21 cellular contexts compared by ENCODE assay signal in genomic region chr6:56048601-56049000, GRCh38.
A peak's percentile ranks its signal among the peaks of the same experiment; 100 is the strongest.
DNase-seq lines count a peak whose midpoint lies in the region; ATAC-seq and TF ChIP-seq lines count a peak whose summit lies in the region.
"Had no signal": no experiment of that assay in that cellular context is flagged by ENCODE, and none has a peak within 500 bp of the region (broad histone marks: within the 10 kb centered on the region; RNA-seq: fewer than 3 reads in every experiment).

No MANE protein-coding gene starts in this region.

- peak overlapping the region; percentile 85 for H3K27ac Mint-ChIP-seq in chondrocyte (ENCODE audit: unreplicated experiment)
- no peak overlapping the region for H3K27ac Mint-ChIP-seq in CD4-positive, alpha-beta memory T cell
- H3K27ac Mint-ChIP-seq: CD4-positive, CD25-positive, alpha-beta regulatory T cell; IgD-negative memory B cell had no signal

- no peak overlapping the region for H3K4me2 ChIP-seq in osteoblast (ENCODE audit: insufficient read depth, low read length)
- H3K4me2 ChIP-seq: BLaER1, KMS-11 had no signal

- H3K27ac ChIP-seq in ACC112 (ENCODE audit: low read depth, low read length) (peak overlapping the region; percentile 70), HEK293 (ENCODE audit: extremely low read depth, low read depth, low read length) (no peak overlapping the region), osteoblast (ENCODE audit: low read depth, low read length) (peak overlapping the region; percentile 58), breast epithelium (no peak overlapping the region)
- H3K27ac ChIP-seq in CD4-positive, alpha-beta memory T cell (ENCODE audit: low read depth, low read length), result no peak overlapping the region
- H3K27ac ChIP-seq: BLaER1, GM23248, HL-60, KMS-11, SJCRH30 had no signal

- no peak overlapping the region for H3K4me3 Mint-ChIP-seq in chondrocyte (ENCODE audit: unreplicated experiment)
- no peak overlapping the region for H3K4me3 Mint-ChIP-seq in CD4-positive, alpha-beta memory T cell
- H3K4me3 Mint-ChIP-seq: CD4-positive, CD25-positive, alpha-beta regulatory T cell; IgD-negative memory B cell had no signal

- H3K27me3 Mint-ChIP-seq in chondrocyte (ENCODE audit: low read depth), result no peaks in the 10 kb centered on the region
- no peaks in the 10 kb centered on the region for H3K27me3 Mint-ChIP-seq in CD4-positive, alpha-beta memory T cell
- H3K27me3 Mint-ChIP-seq: CD4-positive, CD25-positive, alpha-beta regulatory T cell; IgD-negative memory B cell had no signal

- peaks cover 75% of the 10 kb centered on the region for H3K4me1 Mint-ChIP-seq in chondrocyte (ENCODE audit: low read depth)
- no peaks in the 10 kb centered on the region for H3K4me1 Mint-ChIP-seq in CD4-positive, alpha-beta memory T cell
- H3K4me1 Mint-ChIP-seq: CD4-positive, CD25-positive, alpha-beta regulatory T cell had no signal

- no peak for TF ChIP-seq POLR2A in breast epithelium (IDR thresholded peaks at IDR 0.05)

- peak overlapping the region; percentile 58 for H2AFZ ChIP-seq in ACC112 (ENCODE audit: low read length, unreplicated experiment)
- H2AFZ ChIP-seq in osteoblast (ENCODE audit: low read length), result no peak overlapping the region

- no peak for DNase-seq in chondrocyte (ENCODE audit: low spot score)
- no peak for DNase-seq in osteoblast (ENCODE audit: insufficient read length, low spot score, missing footprints)
- no peak for DNase-seq in breast epithelium (ENCODE audit: low spot score in 2 of 2)
- DNase-seq in CD4-positive, alpha-beta memory T cell, result no peak
- no peak for DNase-seq in A172 (ENCODE audit: low spot score)
- DNase-seq: 8988T; CD4-positive, CD25-positive, alpha-beta regulatory T cell; DMS53; GM23248; MM.1S; NCI-H2029; PC-3; SJCRH30 had no signal

- no peak overlapping the region; the same call in 1 of the 2 replicates for H3K4me3 ChIP-seq in ACC112 (ENCODE audit: low read depth, low read length)
- no peak overlapping the region for H3K4me3 ChIP-seq in HEK293 (ENCODE audit: low read depth, low read length)
- H3K4me3 ChIP-seq in osteoblast (ENCODE audit: insufficient read depth, low read length), result no peak overlapping the region
- H3K4me3 ChIP-seq in breast epithelium, result no peak overlapping the region
- no peak overlapping the region for H3K4me3 ChIP-seq in CD4-positive, alpha-beta memory T cell (ENCODE audit: low read length in 2 of 2)
- H3K4me3 ChIP-seq: BLaER1, GM23248, SJCRH30 had no signal

- peaks cover 2% of the 10 kb centered on the region for H3K36me3 Mint-ChIP-seq in chondrocyte (ENCODE audit: low read depth)
- H3K36me3 Mint-ChIP-seq in CD4-positive, alpha-beta memory T cell, result no peaks in the 10 kb centered on the region
- H3K36me3 Mint-ChIP-seq: CD4-positive, CD25-positive, alpha-beta regulatory T cell; IgD-negative memory B cell had no signal

- no peaks in the 10 kb centered on the region for H3K27me3 ChIP-seq in ACC112 (ENCODE audit: insufficient read depth, low read length)
- no peaks in the 10 kb centered on the region for H3K27me3 ChIP-seq in osteoblast (ENCODE audit: insufficient read depth, low read length)
- H3K27me3 ChIP-seq in breast epithelium, result no peaks in the 10 kb centered on the region
- no peaks in the 10 kb centered on the region for H3K27me3 ChIP-seq in CD4-positive, alpha-beta memory T cell (ENCODE audit: insufficient read depth, low read length)
- H3K27me3 ChIP-seq: BLaER1, SJCRH30 had no signal

- H3K79me2 ChIP-seq in ACC112 (ENCODE audit: control insufficient read depth, insufficient read depth, low read length, unreplicated experiment) (no peaks in the 10 kb centered on the region), osteoblast (ENCODE audit: insufficient read depth, low read length) (no peaks in the 10 kb centered on the region)

- no peak for TF ChIP-seq CTCF in HEK293 (tag by site-specific recombination; IDR thresholded peaks at IDR 0.05)
- TF ChIP-seq CTCF in chondrocyte (IDR thresholded peaks at IDR 0.05), result no peak
- TF ChIP-seq CTCF in osteoblast (IDR thresholded peaks at IDR 0.05; ENCODE audit: extremely low read depth, low read depth, low read length), result no peak
- TF ChIP-seq CTCF in breast epithelium (IDR thresholded peaks at IDR 0.05), result no peak

- H3K36me3 ChIP-seq in ACC112 (ENCODE audit: insufficient read depth, low read length) (no peaks in the 10 kb centered on the region), HEK293 (ENCODE audit: control insufficient read depth in 2 of 2, insufficient read depth in 1 of 2, low read length in 2 of 2) (no peaks in the 10 kb centered on the region), osteoblast (ENCODE audit: insufficient read depth, low read length) (no peaks in the 10 kb centered on the region), breast epithelium (no peaks in the 10 kb centered on the region)
- H3K36me3 ChIP-seq in CD4-positive, alpha-beta memory T cell (ENCODE audit: insufficient read depth, low read length), result no peaks in the 10 kb centered on the region
- H3K36me3 ChIP-seq: BLaER1, SJCRH30 had no signal

- peaks cover 52% of the 10 kb centered on the region for H3K4me1 ChIP-seq in ACC112 (ENCODE audit: control insufficient read depth, insufficient read depth, low read length, unreplicated experiment)
- no peaks in the 10 kb centered on the region for H3K4me1 ChIP-seq in HEK293 (ENCODE audit: control insufficient read depth, insufficient read depth, low read length)
- H3K4me1 ChIP-seq in osteoblast (ENCODE audit: insufficient read depth, low read length), result peaks cover 44% of the 10 kb centered on the region
- H3K4me1 ChIP-seq in breast epithelium, result no peaks in the 10 kb centered on the region
- H3K4me1 ChIP-seq in CD4-positive, alpha-beta memory T cell (ENCODE audit: insufficient read depth, low read length), result no peaks in the 10 kb centered on the region

- no peaks in the 10 kb centered on the region for H4K20me1 ChIP-seq in osteoblast (ENCODE audit: insufficient read depth, low read length)
- H4K20me1 ChIP-seq: BLaER1 had no signal

- POLR2A ChIA-PET in HEK293 (lab: Yijun Ruan, JAX), result no interaction called here
- POLR2A ChIA-PET in CD4-positive, alpha-beta memory T cell (lab: Charles Lee; ENCODE audit: partially characterized antibody), result no interaction called here

- CTCF ChIA-PET in HEK293 (lab: Yijun Ruan, JAX), result interaction anchor here (0.9 kb wide), 1 partner anchor 755 kb away, joined by 3 read pairs; no protein-coding TSS in a partner anchor
- CTCF ChIA-PET in CD4-positive, alpha-beta memory T cell (lab: Charles Lee; ENCODE audit: partially characterized antibody), result no interaction called here

- intact Hi-C loops in breast epithelium (cut with DNase I; ENCODE audit: low total_unique reads), result no loop called here
- intact Hi-C loops in CD4-positive, alpha-beta memory T cell (cut with micrococcal nuclease), result no loop called here

- no peaks in the 10 kb centered on the region for H3K9me3 ChIP-seq in HEK293 (ENCODE audit: control insufficient read depth, insufficient read depth, low read depth, low read length)
- H3K9me3 ChIP-seq in osteoblast (ENCODE audit: low read depth, low read length), result no peaks in the 10 kb centered on the region
- no peaks in the 10 kb centered on the region for H3K9me3 ChIP-seq in breast epithelium
- H3K9me3 ChIP-seq in CD4-positive, alpha-beta memory T cell (ENCODE audit: control insufficient read depth in 1 of 2, low read length in 2 of 2), result no peaks in the 10 kb centered on the region
- H3K9me3 ChIP-seq: BLaER1, SJCRH30 had no signal

- no peaks in the 10 kb centered on the region for H3K9me3 Mint-ChIP-seq in chondrocyte (ENCODE audit: low read depth)
- H3K9me3 Mint-ChIP-seq in CD4-positive, alpha-beta memory T cell, result peaks cover 0 to 11% (median 3%) of the 10 kb centered on the region in 8 donors

- no peak for ATAC-seq in GM21447 (IDR thresholded peaks at IDR 0.05; ENCODE audit: unreplicated experiment)
- ATAC-seq: HCT116, PC-3 had no signal

TF ChIP-seq in HEK293, 187 proteins besides CTCF, POLR2A, EP300 and RAD21:
- TF ChIP-seq FEZF1 (tag by site-specific recombination; IDR thresholded peaks at IDR 0.05) (peak; percentile 73), ZFP69B (tag by site-specific recombination; IDR thresholded peaks at IDR 0.05) (no peak), ZNF558 (tag by site-specific recombination; IDR thresholded peaks at IDR 0.05) (no peak), YY1 (tag by site-specific recombination; IDR thresholded peaks at IDR 0.05) (no peak)

Comparison
In these comparisons a context has a peak if more than half of its experiments do, and no peak if none do; other contexts are left out.
1. H3K27ac ChIP-seq: peak in ACC112 (single experiment) and osteoblast (single experiment); none in HEK293 (single experiment), breast epithelium (0 of 2) and CD4-positive, alpha-beta memory T cell (single experiment).